In the genomic region with DNA sequence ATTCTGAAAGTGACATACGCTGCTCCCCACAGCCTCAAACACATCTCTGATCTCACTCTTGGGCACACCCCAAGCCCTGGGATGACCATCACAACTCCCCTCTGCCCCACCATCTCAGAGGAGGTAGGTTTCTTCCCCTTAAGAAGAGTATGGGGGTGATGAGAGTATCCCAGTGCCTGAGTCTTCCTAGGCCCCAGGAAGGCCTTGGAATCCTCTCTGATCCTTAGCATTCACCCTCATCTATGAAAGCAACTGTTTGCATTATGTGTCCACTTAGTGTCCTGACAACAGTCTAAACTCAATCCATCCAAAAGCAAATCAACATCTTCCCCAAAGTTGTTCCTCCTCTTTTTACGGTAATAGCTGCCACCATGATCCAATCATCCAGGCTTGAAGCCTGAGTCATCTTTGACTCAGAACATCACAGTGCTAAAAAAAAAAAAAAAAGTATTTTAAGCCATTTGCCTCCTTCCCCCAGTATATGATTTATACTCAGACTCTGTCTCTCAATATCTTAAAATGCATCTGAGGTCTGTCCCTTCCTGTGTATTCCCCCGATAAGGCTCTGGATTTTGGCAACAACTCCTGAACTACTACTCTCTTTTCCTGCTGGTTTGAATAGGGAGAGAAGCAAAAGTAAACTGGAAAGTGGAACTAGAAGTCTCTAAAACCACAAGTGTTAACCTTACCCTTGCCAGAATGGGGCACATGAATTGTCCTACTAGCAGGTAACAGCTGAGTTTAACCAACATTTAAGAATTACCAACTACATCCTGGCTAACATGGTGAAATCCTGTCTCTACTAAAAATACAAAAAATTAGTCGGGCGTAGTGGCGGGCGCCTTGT, we compare ENCODE assay signal across 8 cellular contexts. TPM values are rescaled to one million over a fixed set of nuclear protein-coding genes. Genes with fewer than 3 reads are reported as not detected.
DNase-seq lines count a peak whose midpoint lies in the region; ATAC-seq and TF ChIP-seq lines count a peak whose summit lies in the region.

No MANE protein-coding gene starts in this region.

- H3K4me3 ChIP-seq in esophagus muscularis mucosa = no peak overlapping the region
- peak overlapping the region; percentile 16 for H3K4me3 ChIP-seq in rectal smooth muscle tissue (ENCODE audit: low read length)

- H3K4me1 ChIP-seq in esophagus muscularis mucosa (peaks cover 17 to 39% (median 25%) of the 10 kb centered on the region in 4 donors), rectal smooth muscle tissue (ENCODE audit: control insufficient read depth, insufficient read depth, low read length) (no peaks in the 10 kb centered on the region)

- H3K4me3 Mint-ChIP-seq in activated naive CD4-positive, alpha-beta T cell treated with anti-CD3 and anti-CD28 coated beads, Interleukin-2, amount 10 ng/mL, durations not matched to agents 7 days and 5 days = no peak overlapping the region

- no peak for DNase-seq in activated naive CD4-positive, alpha-beta T cell treated with anti-CD3 and anti-CD28 coated beads, Interleukin-2, amount 10 ng/mL, durations not matched to agents 7 days and 5 days
- DNase-seq in activated naive CD4-positive, alpha-beta T cell treated with anti-CD3 and anti-CD28 coated beads, Interleukin-2, amount 50 U/mL, for 16 hours = no peak
- DNase-seq in RPMI8226 = peak; percentile 25
- DNase-seq in esophagus muscularis mucosa (ENCODE audit: extremely low spot score) = no peak
- no peak for DNase-seq in NAMALWA (ENCODE audit: low spot score)
- no peak for DNase-seq in SK-N-DZ (ENCODE audit: low spot score)

- H3K27me3 ChIP-seq in esophagus muscularis mucosa (no peaks in the 10 kb centered on the region), rectal smooth muscle tissue (ENCODE audit: control insufficient read depth, insufficient read depth, low read length) (no peaks in the 10 kb centered on the region)

- no peak for TF ChIP-seq CTCF in esophagus muscularis mucosa (IDR thresholded peaks at IDR 0.05)

- peaks cover 8 to 24% (median 20%) of the 10 kb centered on the region in 4 donors for H3K36me3 ChIP-seq in esophagus muscularis mucosa
- H3K36me3 ChIP-seq in rectal smooth muscle tissue (ENCODE audit: control insufficient read depth, insufficient read depth, low read length) = peaks cover 3% of the 10 kb centered on the region

- ATAC-seq in HG02943 (IDR thresholded peaks at IDR 0.05; ENCODE audit: low read depth, unreplicated experiment) = peak; percentile 45

- peak overlapping the region; percentile 52 to 80 (median 72) for H3K27ac ChIP-seq in esophagus muscularis mucosa (replicated peaks in 1 of 4)
- H3K27ac ChIP-seq in rectal smooth muscle tissue (ENCODE audit: low read depth, low read length) = peak overlapping the region; percentile 68

- peaks cover 10% of the 10 kb centered on the region for H3K27me3 Mint-ChIP-seq in activated naive CD4-positive, alpha-beta T cell treated with anti-CD3 and anti-CD28 coated beads, Interleukin-2, amount 10 ng/mL, durations not matched to agents 7 days and 5 days

- WGBS in esophagus muscularis mucosa = 66% methylated on average over 7 of the region's 7 CpGs

- peaks cover 26% of the 10 kb centered on the region for H3K4me1 Mint-ChIP-seq in activated naive CD4-positive, alpha-beta T cell treated with anti-CD3 and anti-CD28 coated beads, Interleukin-2, amount 10 ng/mL, durations not matched to agents 7 days and 5 days

- TF ChIP-seq EP300 in esophagus muscularis mucosa (IDR thresholded peaks at IDR 0.05) = no peak

- CTCF ChIA-PET in activated naive CD4-positive, alpha-beta T cell treated with anti-CD3 and anti-CD28 coated beads, Interleukin-2, amount 10 ng/mL, durations not matched to agents 7 days and 5 days (lab: Charles Lee) = no interaction called here

- intact Hi-C loops in esophagus muscularis mucosa (cut with DNase I) = no loop called here

- H3K9me3 Mint-ChIP-seq in activated naive CD4-positive, alpha-beta T cell treated with anti-CD3 and anti-CD28 coated beads, Interleukin-2, amount 10 ng/mL, durations not matched to agents 7 days and 5 days = no peaks in the 10 kb centered on the region

- no peaks in the 10 kb centered on the region for H3K9me3 ChIP-seq in esophagus muscularis mucosa

- H3K27ac Mint-ChIP-seq in activated naive CD4-positive, alpha-beta T cell treated with anti-CD3 and anti-CD28 coated beads, Interleukin-2, amount 10 ng/mL, durations not matched to agents 7 days and 5 days = peak overlapping the region; percentile 93

- no peak for TF ChIP-seq POLR2A in esophagus muscularis mucosa (IDR thresholded peaks at IDR 0.05; ENCODE audit: low read depth)

- peaks cover 12% of the 10 kb centered on the region for H3K36me3 Mint-ChIP-seq in activated naive CD4-positive, alpha-beta T cell treated with anti-CD3 and anti-CD28 coated beads, Interleukin-2, amount 10 ng/mL, durations not matched to agents 7 days and 5 days

- H3K9ac ChIP-seq in rectal smooth muscle tissue (ENCODE audit: low read length) = no peak overlapping the region

RNA-seq across cellular contexts. Expression of a gene that starts 22.5 kb away (rescaled TPM):
- 10 to 100 TPM; 67.9 to 92.6 (median 79.3) TPM for total RNA-seq in esophagus muscularis mucosa
- polyA plus RNA-seq in SK-N-DZ (2014; cell fraction: cytosol; rRNA removed) = 0.17 and 1.8 TPM in 2 replicates
- 0.50 and 1.8 TPM in 2 replicates for polyA plus RNA-seq in SK-N-DZ (2014; cell fraction: nucleus; rRNA removed)

RNA-seq across cellular contexts. Expression of a gene that starts 39.3 kb away (rescaled TPM):
- total RNA-seq in esophagus muscularis mucosa = 10 to 100 TPM; 36.3 to 76.4 (median 61.6) TPM
- 27.6 and 28.1 TPM in 2 replicates for polyA plus RNA-seq in SK-N-DZ (2014; cell fraction: cytosol; rRNA removed)
- polyA plus RNA-seq in SK-N-DZ (2014; cell fraction: nucleus; rRNA removed) = 24.5 and 26.3 TPM in 2 replicates

RNA-seq across cellular contexts. Expression of a gene that starts 40.2 kb away (rescaled TPM):
- total RNA-seq in esophagus muscularis mucosa = 1 to 10 TPM; 1.5 to 2.9 (median 2.0) TPM
- polyA plus RNA-seq in SK-N-DZ (2014; cell fraction: cytosol; rRNA removed) = not detected in 2 replicates
- not detected in 2 replicates for polyA plus RNA-seq in SK-N-DZ (2014; cell fraction: nucleus; rRNA removed)

RNA-seq across cellular contexts. Expression of a gene that starts 58.6 kb away (rescaled TPM):
- total RNA-seq in esophagus muscularis mucosa = 10 to 100 TPM; 10.4 to 17.8 (median 14.1) TPM
- not detected in 2 replicates for polyA plus RNA-seq in SK-N-DZ (2014; cell fraction: cytosol; rRNA removed)
- 0.09 TPM in 1 of 2 replicates, not detected in the other for polyA plus RNA-seq in SK-N-DZ (2014; cell fraction: nucleus; rRNA removed)
